ENCODE assay signal across 9 cellular contexts in the genomic region with DNA sequence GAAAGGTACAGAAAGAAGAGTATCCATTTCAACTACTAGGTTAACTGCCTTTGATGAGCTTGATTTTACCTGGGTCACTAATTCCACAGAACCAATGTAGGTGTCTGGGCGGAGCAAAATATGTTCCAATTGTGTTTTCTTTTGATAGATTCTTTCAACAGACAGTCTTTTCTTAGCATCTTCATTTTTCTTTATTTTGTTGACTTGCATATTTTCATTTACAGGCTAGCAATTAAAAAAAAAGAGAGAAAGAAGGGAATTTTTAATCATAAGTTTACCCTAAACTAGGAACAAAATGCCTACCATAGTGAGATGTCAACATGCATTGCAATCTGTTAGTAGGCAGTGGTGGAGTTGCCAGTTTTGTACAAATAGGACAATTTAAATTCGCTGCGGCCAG. TPM values are rescaled to one million over a fixed set of nuclear protein-coding genes. Genes with fewer than 3 reads are reported as not detected.
DNase-seq lines count a peak whose midpoint lies in the region; ATAC-seq, FAIRE-seq and TF ChIP-seq lines count a peak whose summit lies in the region.
"Had no signal": no experiment of that assay in that cellular context is flagged by ENCODE, and none has a peak within 500 bp of the region (broad histone marks: within the 10 kb centered on the region; RNA-seq: fewer than 3 reads in every experiment).

No MANE protein-coding gene starts in this region.

- H3K9me3 Mint-ChIP-seq in GM23338: no peaks in the 10 kb centered on the region
- no peaks in the 10 kb centered on the region for H3K9me3 Mint-ChIP-seq in activated CD8-positive, alpha-beta T cell treated with anti-CD3 and anti-CD28 coated beads for 36 hours

- peaks cover 52% of the 10 kb centered on the region for H3K36me3 Mint-ChIP-seq in GM23338 (ENCODE audit: low read depth)
- peaks cover 46% of the 10 kb centered on the region for H3K36me3 Mint-ChIP-seq in activated CD8-positive, alpha-beta T cell treated with anti-CD3 and anti-CD28 coated beads for 36 hours (ENCODE audit: low read depth)

- no peaks in the 10 kb centered on the region for H3K9me2 ChIP-seq in GM23338 (ENCODE audit: insufficient read depth)

- TF ChIP-seq POLR2A in A549 (IDR thresholded peaks at IDR 0.05; ENCODE audit: low read length): no peak

- peak overlapping the region; percentile 96 for H3K27ac Mint-ChIP-seq in GM23338
- peak overlapping the region; percentile 22 for H3K27ac Mint-ChIP-seq in activated CD8-positive, alpha-beta T cell treated with anti-CD3 and anti-CD28 coated beads for 36 hours

- intact Hi-C loops in activated CD8-positive, alpha-beta T cell treated with anti-CD3 and anti-CD28 coated beads for 36 hours (cut with micrococcal nuclease): loop anchor here (5.0 kb wide), 1 partner anchor 116 kb away; no protein-coding TSS in a partner anchor

- TF ChIP-seq CTCF in A549 (IDR thresholded peaks at IDR 0.05) (no peak), GM23338 (conservative IDR thresholded peaks at IDR 0.05; ENCODE audit: low read depth in 2 of 2) (no peak)
- TF ChIP-seq CTCF in activated CD8-positive, alpha-beta T cell treated with anti-CD3 and anti-CD28 coated beads for 36 hours (IDR thresholded peaks at IDR 0.05): no peak

- H3K27me3 ChIP-seq in GM23338 (ENCODE audit: insufficient read depth) (no peaks in the 10 kb centered on the region), iPS DF 6.9 (ENCODE audit: control insufficient read depth, insufficient read depth, low read length) (no peaks in the 10 kb centered on the region)
- H3K27me3 ChIP-seq: vagina had no signal

- peaks cover 38% of the 10 kb centered on the region for H3K4me1 ChIP-seq in A549
- H3K4me1 ChIP-seq in GM23338 (ENCODE audit: insufficient read depth): peaks cover 20% of the 10 kb centered on the region
- H3K4me1 ChIP-seq in iPS DF 6.9 (ENCODE audit: control insufficient read depth, insufficient read depth, low read length): peaks cover 5% of the 10 kb centered on the region; the same call in 1 of the 2 replicates

- H3K79me2 ChIP-seq in GM23338 (replicated peaks; ENCODE audit: insufficient read depth): peaks cover 30% of the 10 kb centered on the region

- peak; percentile 61 for FAIRE-seq in A549 (lab: Jason Lieb, UNC)

- TF ChIP-seq EP300 in A549 (IDR thresholded peaks at IDR 0.05): no peak

- H2AFZ ChIP-seq in GM23338: no peak overlapping the region

- peak overlapping the region; percentile 99 for H3K4me3 Mint-ChIP-seq in GM23338
- H3K4me3 Mint-ChIP-seq in activated CD8-positive, alpha-beta T cell treated with anti-CD3 and anti-CD28 coated beads for 36 hours: peak overlapping the region; percentile 96

- peaks cover 12% of the 10 kb centered on the region; the same call in 1 of the 2 replicates for H3F3A ChIP-seq in GM23338 (replicated peaks; ENCODE audit: low read depth)

- H4K20me1 ChIP-seq in GM23338 (replicated peaks; ENCODE audit: insufficient read depth): no peaks in the 10 kb centered on the region; the same call in none of the 2 replicates

- H3K9me3 ChIP-seq in A549 (no peaks in the 10 kb centered on the region), iPS DF 6.9 (ENCODE audit: control insufficient read depth, insufficient read depth, low read length) (no peaks in the 10 kb centered on the region)
- H3K9me3 ChIP-seq: vagina had no signal

- H3K27ac ChIP-seq in A549: peak overlapping the region; percentile 79 to 92
- no peak overlapping the region for H3K27ac ChIP-seq in GM23338 (ENCODE audit: low read depth)
- no peak overlapping the region for H3K27ac ChIP-seq in iPS DF 6.9 (ENCODE audit: low read length)
- H3K27ac ChIP-seq: vagina had no signal

- H3K4me2 ChIP-seq in A549: peak overlapping the region; percentile 85
- H3K4me2 ChIP-seq in GM23338: peak overlapping the region; percentile 94

- TF ChIP-seq RAD21 in A549 (conservative IDR thresholded peaks at IDR 0.05 in 1 of 2, IDR thresholded peaks at IDR 0.05 in 1 of 2): no peak

- H3K27me3 Mint-ChIP-seq in GM23338 (ENCODE audit: insufficient read depth, low read depth, poor library complexity): peaks cover 2% of the 10 kb centered on the region
- H3K27me3 Mint-ChIP-seq in activated CD8-positive, alpha-beta T cell treated with anti-CD3 and anti-CD28 coated beads for 36 hours: no peaks in the 10 kb centered on the region

- H3K4me1 Mint-ChIP-seq in GM23338: peaks cover 40% of the 10 kb centered on the region
- peaks cover 20% of the 10 kb centered on the region for H3K4me1 Mint-ChIP-seq in activated CD8-positive, alpha-beta T cell treated with anti-CD3 and anti-CD28 coated beads for 36 hours (ENCODE audit: low read depth)

- CTCF ChIA-PET in A549 (lab: Yijun Ruan, JAX): interaction anchor here (1.1 to 15.1 kb wide), 18 partner anchors 9 to 147 kb away, joined by 3 to 284 read pairs (median 8); a partner anchor contains a TSS
- CTCF ChIA-PET in activated CD8-positive, alpha-beta T cell treated with anti-CD3 and anti-CD28 coated beads for 36 hours (lab: Charles Lee): interaction anchor here (0.9 to 8.3 kb wide), 16 partner anchors 7 to 143 kb away, joined by 3 to 114 read pairs (median 4); no protein-coding TSS in a partner anchor

- H3K36me3 ChIP-seq in GM23338 (ENCODE audit: insufficient read depth) (peaks cover 41% of the 10 kb centered on the region), iPS DF 6.9 (ENCODE audit: control insufficient read depth, insufficient read depth, low read length) (peaks cover 6% of the 10 kb centered on the region; the same call in 1 of the 2 replicates)
- H3K36me3 ChIP-seq: vagina had no signal

- POLR2A ChIA-PET in A549 (lab: Yijun Ruan, JAX): interaction anchor here (1.0 kb wide), 1 partner anchor 126 kb away, joined by 3 read pairs; no protein-coding TSS in a partner anchor
- POLR2A ChIA-PET in activated CD8-positive, alpha-beta T cell treated with anti-CD3 and anti-CD28 coated beads for 36 hours (lab: Charles Lee): interaction anchor here (1.8 to 2.9 kb wide), 4 partner anchors 15 to 132 kb away, joined by 6 to 24 read pairs (median 9); no protein-coding TSS in a partner anchor

- WGBS in A549 (ENCODE audit: missing lambda C conversion rate): 22% methylated on average over 3 of the region's 3 CpGs
- no CpG with 5 or more reads among the region's 3 CpGs for WGBS in iPS DF 6.9 (ENCODE audit: insufficient coverage, insufficient read length)

- H3K4me3 ChIP-seq in A549 (peak overlapping the region; percentile 68), GM23338 (peak overlapping the region; percentile 96), iPS DF 6.9 (ENCODE audit: low read length) (peak overlapping the region; percentile 86; the same call in 1 of the 2 replicates)

- DNase-seq in A549 (ENCODE audit: low read depth in 1 of 2, low spot score in 1 of 2): no peak
- DNase-seq in GM23338 (ENCODE audit: low spot score): no peak
- no peak for DNase-seq in activated CD8-positive, alpha-beta T cell treated with anti-CD3 and anti-CD28 coated beads for 36 hours
- no peak for DNase-seq in iPS DF 6.9 (ENCODE audit: low read depth, low spot score)
- no peak for DNase-seq in NCI-H1436 (lab: John Stamatoyannopoulos, UW)
- DNase-seq in NCI-H510A treated with DMSO at 0.1 percent for 48 hours (lab: John Stamatoyannopoulos, UW): no peak
- DNase-seq in epidermal melanocyte (ENCODE audit: insufficient read length, low spot score): no peak

- ATAC-seq in A549 (no peak), GM23338 (no peak), GM21515 (IDR thresholded peaks at IDR 0.05; ENCODE audit: unreplicated experiment) (no peak)
- ATAC-seq in activated CD8-positive, alpha-beta T cell treated with anti-CD3 and anti-CD28 coated beads for 36 hours: no peak

TF ChIP-seq in A549, 52 proteins besides CTCF, POLR2A, EP300 and RAD21 (continues in another document):
- TF ChIP-seq KDM1A (IDR thresholded peaks at IDR 0.05; ENCODE audit: low read depth) (no peak), SMC3 (IDR thresholded peaks at IDR 0.05) (no peak), ZSCAN20 (CRISPR knock-in tag; IDR thresholded peaks at IDR 0.05) (no peak), HOXA7 (CRISPR knock-in tag; IDR thresholded peaks at IDR 0.05) (no peak), MAFK (IDR thresholded peaks at IDR 0.05; ENCODE audit: partially characterized antibody) (peak; percentile 60)

TF ChIP-seq in GM23338, 12 proteins besides CTCF, POLR2A, EP300 and RAD21 (continues in another document):
- TF ChIP-seq JUNB (IDR thresholded peaks at IDR 0.05; ENCODE audit: unreplicated experiment) (no peak), EZH2 (IDR thresholded peaks at IDR 0.05; ENCODE audit: low read depth, unreplicated experiment) (no peak), STAT1 (IDR thresholded peaks at IDR 0.05; ENCODE audit: unreplicated experiment) (no peak), ZNF114 (CRISPR knock-in tag; IDR thresholded peaks at IDR 0.05) (no peak), POLR2AphosphoS5 (IDR thresholded peaks at IDR 0.05; ENCODE audit: low read depth) (no peak)

RNA-seq across cellular contexts. Expression of a gene that starts 1.0 kb away (rescaled TPM):
- polyA plus RNA-seq in A549 (2011; rRNA removed) (273 and 416 TPM in 2 replicates), A549 (2017; fragmentation: RNase III; extraction: RNeasy Plus Mini Kit Qiagen cat#74134 plus additional on column Dnase treatment) (210 to 241 TPM (median 226 TPM) in 3 replicates), GM23338 (2016; fragmentation: Nextera tagmentation; extraction: Ambion mirVana) (442 and 485 TPM in 2 replicates)
- polyA plus RNA-seq in A549 (2012; cell fraction: cytosol; rRNA removed): 78.4 and 82.0 TPM in 2 replicates
- 75.2 and 121 TPM in 2 replicates for polyA plus RNA-seq in A549 (2012; cell fraction: nucleus; rRNA removed)
- 83.1 and 83.3 TPM in 2 replicates for polyA minus RNA-seq in A549 (2011; rRNA and poly(A)+ RNA removed)
- 258 and 263 TPM in 2 replicates for total RNA-seq in GM23338 (2014; rRNA removed; shearing (Covaris generic))
- total RNA-seq in activated CD8-positive, alpha-beta T cell treated with anti-CD3 and anti-CD28 coated beads for 36 hours: 100 to 1,000 TPM; 273 to 280 TPM

RNA-seq across cellular contexts. Expression of a gene that starts 26.6 kb away (rescaled TPM):
- 1,080 and 1,577 TPM in 2 replicates for polyA plus RNA-seq in A549 (2011; rRNA removed)
- 1,069 and 1,422 TPM in 2 replicates for polyA plus RNA-seq in A549 (2012; cell fraction: cytosol; rRNA removed)
- polyA plus RNA-seq in A549 (2012; cell fraction: nucleus; rRNA removed): 982 and 1,044 TPM in 2 replicates
- polyA plus RNA-seq in A549 (2017; fragmentation: RNase III; extraction: RNeasy Plus Mini Kit Qiagen cat#74134 plus additional on column Dnase treatment): 1,501 to 1,941 TPM (median 1,829 TPM) in 3 replicates
- 1,444 and 1,452 TPM in 2 replicates for polyA minus RNA-seq in A549 (2011; rRNA and poly(A)+ RNA removed)
- total RNA-seq in GM23338 (2014; rRNA removed; shearing (Covaris generic)): 78.9 and 87.2 TPM in 2 replicates
- 37.6 and 38.7 TPM in 2 replicates for polyA plus RNA-seq in GM23338 (2016; fragmentation: Nextera tagmentation; extraction: Ambion mirVana)
- 10 to 100 TPM; 10.7 to 11.6 TPM for total RNA-seq in activated CD8-positive, alpha-beta T cell treated with anti-CD3 and anti-CD28 coated beads for 36 hours

RNA-seq across cellular contexts. Expression of a gene that starts 52.1 kb away (rescaled TPM):
- polyA plus RNA-seq in A549 (2011; rRNA removed) (0.09 TPM in 1 of 2 replicates, not detected in the other), A549 (2017; fragmentation: RNase III; extraction: RNeasy Plus Mini Kit Qiagen cat#74134 plus additional on column Dnase treatment) (0.40 to 1.2 TPM (median 0.70 TPM) in 3 replicates), GM23338 (2016; fragmentation: Nextera tagmentation; extraction: Ambion mirVana) (not detected in 2 replicates)
- 0.21 and 0.41 TPM in 2 replicates for polyA plus RNA-seq in A549 (2012; cell fraction: cytosol; rRNA removed)
- polyA plus RNA-seq in A549 (2012; cell fraction: nucleus; rRNA removed): 0.36 and 0.82 TPM in 2 replicates
- not detected in 2 replicates for polyA minus RNA-seq in A549 (2011; rRNA and poly(A)+ RNA removed)
- 1.4 and 2.8 TPM in 2 replicates for total RNA-seq in GM23338 (2014; rRNA removed; shearing (Covaris generic))
- not detected for total RNA-seq in activated CD8-positive, alpha-beta T cell treated with anti-CD3 and anti-CD28 coated beads for 36 hours

Comparison
In these comparisons a context has a peak if more than half of its experiments do, and no peak if none do; other contexts are left out.
1. H3K27ac ChIP-seq: peak in A549 (2 of 2); none in GM23338 (single experiment) and iPS DF 6.9 (single experiment).
2. Peak in every context shown above with its lines, with median percentiles within 50 percentile points of each other: H3K4me3 ChIP-seq.